1 cellular context compared by ENCODE assay signal in the genomic region with DNA sequence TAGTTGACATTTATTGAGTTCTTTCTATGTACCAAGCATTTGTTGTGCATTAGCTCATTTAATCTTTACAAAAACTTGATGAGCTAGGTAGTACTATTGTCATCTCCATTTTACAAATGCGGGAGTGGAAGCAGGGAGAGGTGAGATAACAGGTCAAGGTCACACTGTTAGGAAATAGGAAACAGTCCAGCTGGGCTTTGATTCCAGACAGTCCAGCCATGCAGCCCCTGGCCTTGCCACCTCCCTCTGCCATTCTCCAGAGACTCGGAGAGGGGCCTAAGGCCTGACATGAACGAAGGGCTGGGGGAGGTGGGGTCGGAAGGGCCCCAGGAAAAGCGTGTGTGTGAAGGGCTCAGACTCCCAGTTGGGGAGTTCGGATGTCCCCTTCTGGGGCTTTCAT.
TF ChIP-seq lines count a peak whose summit lies in the region.

No MANE protein-coding gene starts in this region.

TF ChIP-seq in HepG2, 621 proteins besides CTCF, POLR2A, EP300 and RAD21 (continued from another document and continues in another):
- TF ChIP-seq, protein P1, sequence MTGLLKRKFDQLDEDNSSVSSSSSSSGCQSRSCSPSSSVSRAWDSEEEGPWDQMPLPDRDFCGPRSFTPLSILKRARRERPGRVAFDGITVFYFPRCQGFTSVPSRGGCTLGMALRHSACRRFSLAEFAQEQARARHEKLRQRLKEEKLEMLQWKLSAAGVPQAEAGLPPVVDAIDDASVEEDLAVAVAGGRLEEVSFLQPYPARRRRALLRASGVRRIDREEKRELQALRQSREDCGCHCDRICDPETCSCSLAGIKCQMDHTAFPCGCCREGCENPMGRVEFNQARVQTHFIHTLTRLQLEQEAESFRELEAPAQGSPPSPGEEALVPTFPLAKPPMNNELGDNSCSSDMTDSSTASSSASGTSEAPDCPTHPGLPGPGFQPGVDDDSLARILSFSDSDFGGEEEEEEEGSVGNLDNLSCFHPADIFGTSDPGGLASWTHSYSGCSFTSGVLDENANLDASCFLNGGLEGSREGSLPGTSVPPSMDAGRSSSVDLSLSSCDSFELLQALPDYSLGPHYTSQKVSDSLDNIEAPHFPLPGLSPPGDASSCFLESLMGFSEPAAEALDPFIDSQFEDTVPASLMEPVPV (CRISPR knock-in tag; IDR thresholded peaks at IDR 0.05) = no peak
- TF ChIP-seq SRSF1 (optimal IDR thresholded peaks at IDR 0.05; ENCODE audit: low read depth, low read length) (no peak), PHF20 (CRISPR knock-in tag; IDR thresholded peaks at IDR 0.05) (no peak), ZNF550 (CRISPR knock-in tag; IDR thresholded peaks at IDR 0.05; ENCODE audit: borderline replicate concordance) (no peak), NFIC (IDR thresholded peaks at IDR 0.05; ENCODE audit: low read length) (no peak), ZNF414 (CRISPR knock-in tag; IDR thresholded peaks at IDR 0.05) (no peak), BCL3 (CRISPR knock-in tag; IDR thresholded peaks at IDR 0.05) (0 out of 2 replicates have a peak, but pooled peaks have one; percentile 31), ZNF430 (CRISPR knock-in tag; IDR thresholded peaks at IDR 0.05) (peak; percentile 32; the same call in 1 of the 2 replicates), ISL2 (CRISPR knock-in tag; IDR thresholded peaks at IDR 0.05) (peak; percentile 56; the same call in 1 of the 2 replicates), MED13 (CRISPR knock-in tag; IDR thresholded peaks at IDR 0.05) (no peak), ZNF12 (CRISPR knock-in tag; IDR thresholded peaks at IDR 0.05) (no peak; the same call in 1 of the 2 replicates), ZNF629 (CRISPR knock-in tag; conservative IDR thresholded peaks at IDR 0.05) (no peak), XRCC5 (optimal IDR thresholded peaks at IDR 0.05; ENCODE audit: low read length) (no peak), MAF1 (CRISPR knock-in tag; IDR thresholded peaks at IDR 0.05; ENCODE audit: borderline replicate concordance) (no peak), RARG (CRISPR knock-in tag; IDR thresholded peaks at IDR 0.05; ENCODE audit: low read depth) (no peak), GTF2F1 (IDR thresholded peaks at IDR 0.05; ENCODE audit: low read length) (no peak), SETDB1 (CRISPR knock-in tag; IDR thresholded peaks at IDR 0.05; ENCODE audit: borderline replicate concordance) (no peak), ZNF317 (CRISPR knock-in tag; IDR thresholded peaks at IDR 0.05) (no peak), HIC2 (CRISPR knock-in tag; IDR thresholded peaks at IDR 0.05; ENCODE audit: low read depth) (peak; percentile 82), HDAC1 (CRISPR knock-in tag; IDR thresholded peaks at IDR 0.05) (no peak), MEF2D (CRISPR knock-in tag; IDR thresholded peaks at IDR 0.05) (no peak), ZNF570 (CRISPR knock-in tag; IDR thresholded peaks at IDR 0.05; ENCODE audit: borderline replicate concordance) (no peak), ONECUT2 (CRISPR knock-in tag; IDR thresholded peaks at IDR 0.05) (no peak), ZNF766 (CRISPR knock-in tag; IDR thresholded peaks at IDR 0.05; ENCODE audit: borderline replicate concordance) (no peak), HMGXB3 (CRISPR knock-in tag; IDR thresholded peaks at IDR 0.05; ENCODE audit: borderline replicate concordance) (no peak), KLF11 (CRISPR knock-in tag; IDR thresholded peaks at IDR 0.05) (no peak), BCL6 (CRISPR knock-in tag; IDR thresholded peaks at IDR 0.05) (peak; percentile 91)
- TF ChIP-seq, protein P2, sequence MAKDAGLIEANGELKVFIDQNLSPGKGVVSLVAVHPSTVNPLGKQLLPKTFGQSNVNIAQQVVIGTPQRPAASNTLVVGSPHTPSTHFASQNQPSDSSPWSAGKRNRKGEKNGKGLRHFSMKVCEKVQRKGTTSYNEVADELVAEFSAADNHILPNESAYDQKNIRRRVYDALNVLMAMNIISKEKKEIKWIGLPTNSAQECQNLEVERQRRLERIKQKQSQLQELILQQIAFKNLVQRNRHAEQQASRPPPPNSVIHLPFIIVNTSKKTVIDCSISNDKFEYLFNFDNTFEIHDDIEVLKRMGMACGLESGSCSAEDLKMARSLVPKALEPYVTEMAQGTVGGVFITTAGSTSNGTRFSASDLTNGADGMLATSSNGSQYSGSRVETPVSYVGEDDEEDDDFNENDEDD (CRISPR knock-in tag; IDR thresholded peaks at IDR 0.05; ENCODE audit: borderline replicate concordance) = no peak
- TF ChIP-seq, protein P3, sequence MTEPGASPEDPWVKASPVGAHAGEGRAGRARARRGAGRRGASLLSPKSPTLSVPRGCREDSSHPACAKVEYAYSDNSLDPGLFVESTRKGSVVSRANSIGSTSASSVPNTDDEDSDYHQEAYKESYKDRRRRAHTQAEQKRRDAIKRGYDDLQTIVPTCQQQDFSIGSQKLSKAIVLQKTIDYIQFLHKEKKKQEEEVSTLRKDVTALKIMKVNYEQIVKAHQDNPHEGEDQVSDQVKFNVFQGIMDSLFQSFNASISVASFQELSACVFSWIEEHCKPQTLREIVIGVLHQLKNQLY (CRISPR knock-in tag; IDR thresholded peaks at IDR 0.05) = no peak
- TF ChIP-seq, protein P4, sequence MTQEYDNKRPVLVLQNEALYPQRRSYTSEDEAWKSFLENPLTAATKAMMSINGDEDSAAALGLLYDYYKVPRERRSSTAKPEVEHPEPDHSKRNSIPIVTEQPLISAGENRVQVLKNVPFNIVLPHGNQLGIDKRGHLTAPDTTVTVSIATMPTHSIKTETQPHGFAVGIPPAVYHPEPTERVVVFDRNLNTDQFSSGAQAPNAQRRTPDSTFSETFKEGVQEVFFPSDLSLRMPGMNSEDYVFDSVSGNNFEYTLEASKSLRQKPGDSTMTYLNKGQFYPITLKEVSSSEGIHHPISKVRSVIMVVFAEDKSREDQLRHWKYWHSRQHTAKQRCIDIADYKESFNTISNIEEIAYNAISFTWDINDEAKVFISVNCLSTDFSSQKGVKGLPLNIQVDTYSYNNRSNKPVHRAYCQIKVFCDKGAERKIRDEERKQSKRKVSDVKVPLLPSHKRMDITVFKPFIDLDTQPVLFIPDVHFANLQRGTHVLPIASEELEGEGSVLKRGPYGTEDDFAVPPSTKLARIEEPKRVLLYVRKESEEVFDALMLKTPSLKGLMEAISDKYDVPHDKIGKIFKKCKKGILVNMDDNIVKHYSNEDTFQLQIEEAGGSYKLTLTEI (CRISPR knock-in tag; conservative IDR thresholded peaks at IDR 0.05) = no peak
- TF ChIP-seq, protein P5, sequence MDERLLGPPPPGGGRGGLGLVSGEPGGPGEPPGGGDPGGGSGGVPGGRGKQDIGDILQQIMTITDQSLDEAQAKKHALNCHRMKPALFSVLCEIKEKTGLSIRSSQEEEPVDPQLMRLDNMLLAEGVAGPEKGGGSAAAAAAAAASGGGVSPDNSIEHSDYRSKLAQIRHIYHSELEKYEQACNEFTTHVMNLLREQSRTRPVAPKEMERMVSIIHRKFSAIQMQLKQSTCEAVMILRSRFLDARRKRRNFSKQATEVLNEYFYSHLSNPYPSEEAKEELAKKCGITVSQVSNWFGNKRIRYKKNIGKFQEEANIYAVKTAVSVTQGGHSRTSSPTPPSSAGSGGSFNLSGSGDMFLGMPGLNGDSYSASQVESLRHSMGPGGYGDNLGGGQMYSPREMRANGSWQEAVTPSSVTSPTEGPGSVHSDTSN (CRISPR knock-in tag; IDR thresholded peaks at IDR 0.05) = no peak
- TF ChIP-seq, protein P6, sequence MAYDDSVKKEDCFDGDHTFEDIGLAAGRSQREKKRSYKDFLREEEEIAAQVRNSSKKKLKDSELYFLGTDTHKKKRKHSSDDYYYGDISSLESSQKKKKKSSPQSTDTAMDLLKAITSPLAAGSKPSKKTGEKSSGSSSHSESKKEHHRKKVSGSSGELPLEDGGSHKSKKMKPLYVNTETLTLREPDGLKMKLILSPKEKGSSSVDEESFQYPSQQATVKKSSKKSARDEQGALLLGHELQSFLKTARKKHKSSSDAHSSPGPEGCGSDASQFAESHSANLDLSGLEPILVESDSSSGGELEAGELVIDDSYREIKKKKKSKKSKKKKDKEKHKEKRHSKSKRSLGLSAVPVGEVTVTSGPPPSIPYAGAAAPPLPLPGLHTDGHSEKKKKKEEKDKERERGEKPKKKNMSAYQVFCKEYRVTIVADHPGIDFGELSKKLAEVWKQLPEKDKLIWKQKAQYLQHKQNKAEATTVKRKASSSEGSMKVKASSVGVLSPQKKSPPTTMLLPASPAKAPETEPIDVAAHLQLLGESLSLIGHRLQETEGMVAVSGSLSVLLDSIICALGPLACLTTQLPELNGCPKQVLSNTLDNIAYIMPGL (CRISPR knock-in tag; IDR thresholded peaks at IDR 0.05; ENCODE audit: borderline replicate concordance in 1 of 2, low read depth in 1 of 2) = no peak
- TF ChIP-seq, protein P7, sequence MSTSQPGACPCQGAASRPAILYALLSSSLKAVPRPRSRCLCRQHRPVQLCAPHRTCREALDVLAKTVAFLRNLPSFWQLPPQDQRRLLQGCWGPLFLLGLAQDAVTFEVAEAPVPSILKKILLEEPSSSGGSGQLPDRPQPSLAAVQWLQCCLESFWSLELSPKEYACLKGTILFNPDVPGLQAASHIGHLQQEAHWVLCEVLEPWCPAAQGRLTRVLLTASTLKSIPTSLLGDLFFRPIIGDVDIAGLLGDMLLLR (CRISPR knock-in tag; IDR thresholded peaks at IDR 0.05) = no peak
- TF ChIP-seq, protein P8, sequence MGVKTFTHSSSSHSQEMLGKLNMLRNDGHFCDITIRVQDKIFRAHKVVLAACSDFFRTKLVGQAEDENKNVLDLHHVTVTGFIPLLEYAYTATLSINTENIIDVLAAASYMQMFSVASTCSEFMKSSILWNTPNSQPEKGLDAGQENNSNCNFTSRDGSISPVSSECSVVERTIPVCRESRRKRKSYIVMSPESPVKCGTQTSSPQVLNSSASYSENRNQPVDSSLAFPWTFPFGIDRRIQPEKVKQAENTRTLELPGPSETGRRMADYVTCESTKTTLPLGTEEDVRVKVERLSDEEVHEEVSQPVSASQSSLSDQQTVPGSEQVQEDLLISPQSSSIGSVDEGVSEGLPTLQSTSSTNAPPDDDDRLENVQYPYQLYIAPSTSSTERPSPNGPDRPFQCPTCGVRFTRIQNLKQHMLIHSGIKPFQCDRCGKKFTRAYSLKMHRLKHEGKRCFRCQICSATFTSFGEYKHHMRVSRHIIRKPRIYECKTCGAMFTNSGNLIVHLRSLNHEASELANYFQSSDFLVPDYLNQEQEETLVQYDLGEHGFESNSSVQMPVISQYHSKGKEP (CRISPR knock-in tag; IDR thresholded peaks at IDR 0.05) = 0 out of 2 replicates have a peak, but pooled peaks have one; percentile 55
- TF ChIP-seq, protein P9, sequence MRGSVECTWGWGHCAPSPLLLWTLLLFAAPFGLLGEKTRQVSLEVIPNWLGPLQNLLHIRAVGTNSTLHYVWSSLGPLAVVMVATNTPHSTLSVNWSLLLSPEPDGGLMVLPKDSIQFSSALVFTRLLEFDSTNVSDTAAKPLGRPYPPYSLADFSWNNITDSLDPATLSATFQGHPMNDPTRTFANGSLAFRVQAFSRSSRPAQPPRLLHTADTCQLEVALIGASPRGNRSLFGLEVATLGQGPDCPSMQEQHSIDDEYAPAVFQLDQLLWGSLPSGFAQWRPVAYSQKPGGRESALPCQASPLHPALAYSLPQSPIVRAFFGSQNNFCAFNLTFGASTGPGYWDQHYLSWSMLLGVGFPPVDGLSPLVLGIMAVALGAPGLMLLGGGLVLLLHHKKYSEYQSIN (CRISPR knock-in tag; IDR thresholded peaks at IDR 0.05; ENCODE audit: borderline replicate concordance) = no peak
